10 cellular contexts compared by ENCODE assay signal in the genomic region with DNA sequence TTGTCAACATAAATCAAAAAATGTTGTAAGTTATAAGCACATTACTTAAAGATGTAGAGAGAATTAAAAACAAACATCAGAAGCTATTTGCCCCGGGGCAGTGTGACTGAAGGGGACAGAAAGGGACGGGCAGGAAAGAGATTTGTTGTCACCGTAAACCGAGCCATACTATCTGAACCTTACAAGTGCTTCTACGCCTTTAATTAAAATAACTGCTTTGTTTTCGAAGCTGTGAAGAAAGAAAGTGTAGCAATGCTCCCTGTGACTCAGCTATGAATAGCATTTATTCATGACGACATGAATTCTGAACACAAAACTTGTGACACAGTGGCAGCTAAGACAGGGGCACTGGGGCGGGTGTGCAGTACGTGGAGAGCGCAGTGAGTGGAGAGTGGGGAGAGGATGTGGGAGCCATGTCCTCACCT.
DNase-seq lines count a peak whose midpoint lies in the region; ATAC-seq and TF ChIP-seq lines count a peak whose summit lies in the region.
"Had no signal": no experiment of that assay in that cellular context is flagged by ENCODE, and none has a peak within 500 bp of the region (broad histone marks: within the 10 kb centered on the region; RNA-seq: fewer than 3 reads in every experiment).

No MANE protein-coding gene starts in this region.

- H3K4me3 ChIP-seq in ACC112 (ENCODE audit: low read depth, low read length) (no peak overlapping the region), epithelial cell of esophagus (ENCODE audit: low read length) (no peak overlapping the region)

- H3K27me3 ChIP-seq in ACC112 (ENCODE audit: insufficient read depth, low read length): no peaks in the 10 kb centered on the region

- H3K79me2 ChIP-seq in ACC112 (ENCODE audit: control insufficient read depth, insufficient read depth, low read length, unreplicated experiment): peaks cover 18% of the 10 kb centered on the region

- H3K4me1 ChIP-seq in ACC112 (ENCODE audit: control insufficient read depth, insufficient read depth, low read length, unreplicated experiment): peaks cover 6% of the 10 kb centered on the region

- TF ChIP-seq CTCF in epithelial cell of esophagus (IDR thresholded peaks at IDR 0.05; ENCODE audit: insufficient read depth, low read depth, low read length, missing control alignments): no peak

- H3K27ac ChIP-seq in ACC112 (ENCODE audit: low read depth, low read length): peak overlapping the region; percentile 29

- no peaks in the 10 kb centered on the region for H3K36me3 ChIP-seq in ACC112 (ENCODE audit: insufficient read depth, low read length)

- ATAC-seq in SK-N-SH treated with all-trans-retinoic acid at 6 μM for 48 hours (no peak), GM18502 (IDR thresholded peaks at IDR 0.05; ENCODE audit: poor library complexity, unreplicated experiment) (no peak)
- ATAC-seq: stimulated activated memory B cell treated with anti-CD40 and anti-IgM and Interleukin-4, amounts not matched to agents 10 μg/mL and 1 μg/mL and 100 μg/mL, for 72 hours had no signal

- H2AFZ ChIP-seq in ACC112 (ENCODE audit: low read length, unreplicated experiment): no peak overlapping the region

- DNase-seq in MV-4-11 (lab: John Stamatoyannopoulos, UW): peak; percentile 34
- peak; percentile 86 for DNase-seq in epithelial cell of esophagus (ENCODE audit: low read depth)
- peak; percentile 63 for DNase-seq in medulla oblongata (ENCODE audit: extremely low spot score)
- DNase-seq in NCI-H69 (lab: John Stamatoyannopoulos, UW): no peak
- no peak for DNase-seq in NCI-H2107 (lab: John Stamatoyannopoulos, UW)
- DNase-seq: CD4-positive, alpha-beta T cell had no signal

TF ChIP-seq in SK-N-SH treated with all-trans-retinoic acid at 6 μM for 48 hours, 23 proteins besides CTCF, POLR2A, EP300 and RAD21:
- no peak for TF ChIP-seq OSR1 (CRISPR knock-in tag; IDR thresholded peaks at IDR 0.05)

Comparison
In these comparisons a context has a peak if more than half of its experiments do, and no peak if none do; other contexts are left out.
1. DNase-seq: peak in MV-4-11 (single experiment), epithelial cell of esophagus (single experiment) and medulla oblongata (single experiment); none in NCI-H69 (single experiment) and NCI-H2107 (single experiment).